Comparison of ENCODE assay signal across 17 cellular contexts in the genomic region with DNA sequence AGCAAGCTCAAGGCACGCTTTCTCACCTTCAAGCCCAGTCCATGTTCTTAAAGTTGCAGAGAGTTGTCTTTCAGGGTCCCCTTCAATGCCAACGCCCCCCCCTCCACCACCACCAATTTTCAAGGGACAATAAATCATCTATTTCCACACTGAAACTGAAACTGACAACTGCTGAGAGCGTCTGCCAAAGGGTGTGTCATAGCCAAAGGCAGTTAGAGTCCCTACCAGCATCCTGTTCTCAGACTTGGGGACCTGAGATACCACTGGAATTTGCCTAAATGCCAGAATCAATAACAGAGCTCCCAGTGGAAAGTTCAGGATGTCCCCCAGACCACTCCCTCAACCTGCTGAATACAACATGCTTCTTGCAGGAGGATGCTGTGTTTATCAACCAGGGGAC.
DNase-seq lines count a peak whose midpoint lies in the region; ATAC-seq and TF ChIP-seq lines count a peak whose summit lies in the region.
"Had no signal": no experiment of that assay in that cellular context is flagged by ENCODE, and none has a peak within 500 bp of the region (broad histone marks: within the 10 kb centered on the region; RNA-seq: fewer than 3 reads in every experiment).

No MANE protein-coding gene starts in this region.

- no peaks in the 10 kb centered on the region for H3K4me1 Mint-ChIP-seq in activated CD4-positive, alpha-beta T cell treated with anti-CD3 and anti-CD28 coated beads, Interleukin-2, amount 10 ng/mL, durations not matched to agents 7 days and 5 days
- H3K4me1 Mint-ChIP-seq: CD4-positive, alpha-beta memory T cell had no signal

- H3K27ac ChIP-seq in RWPE2 (ENCODE audit: poor library complexity, severe bottlenecking) = peak overlapping the region; percentile 45
- H3K27ac ChIP-seq: heart right ventricle, suprapubic skin had no signal

- no peak overlapping the region for H3K4me3 Mint-ChIP-seq in activated CD4-positive, alpha-beta T cell treated with anti-CD3 and anti-CD28 coated beads, Interleukin-2, amount 10 ng/mL, durations not matched to agents 7 days and 5 days
- H3K4me3 Mint-ChIP-seq: activated T-helper 1 cell treated with anti-CD3 and anti-CD28 coated beads, Interleukin-12 subunit alpha, Interleukin-12 subunit beta, Interleukin-2, Interleukin-4 antibody, amounts not matched to agents 30 ng/mL and 10 ng/mL and 1 ng/mL, durations not matched to agents 14 hours and 24 hours and 36 hours; brain; CD4-positive, alpha-beta memory T cell; effector memory CD8-positive, alpha-beta T cell had no signal

- no peaks in the 10 kb centered on the region for H3K9me3 ChIP-seq in RWPE2 (ENCODE audit: severe bottlenecking)
- H3K9me3 ChIP-seq: heart right ventricle, suprapubic skin had no signal

- no peak for TF ChIP-seq CTCF in RWPE2 (IDR thresholded peaks at IDR 0.05; ENCODE audit: poor library complexity, severe bottlenecking)

- H3K9me3 Mint-ChIP-seq in activated CD4-positive, alpha-beta T cell treated with anti-CD3 and anti-CD28 coated beads, Interleukin-2, amount 10 ng/mL, durations not matched to agents 7 days and 5 days = peaks cover 3% of the 10 kb centered on the region

- TF ChIP-seq POLR2A in erythroblast (IDR thresholded peaks at IDR 0.05; ENCODE audit: low read length) = no peak

- H3K27me3 Mint-ChIP-seq in activated CD4-positive, alpha-beta T cell treated with anti-CD3 and anti-CD28 coated beads, Interleukin-2, amount 10 ng/mL, durations not matched to agents 7 days and 5 days = no peaks in the 10 kb centered on the region
- H3K27me3 Mint-ChIP-seq: brain; CD4-positive, alpha-beta memory T cell; effector memory CD8-positive, alpha-beta T cell had no signal

- DNase-seq in RWPE2 (ENCODE audit: low spot score) (no peak), islet precursor cell (peak; percentile 47), erythroblast (lab: John Stamatoyannopoulos, UW) (no peak), kidney glomerular epithelial cell (lab: John Stamatoyannopoulos, UW) (no peak), H4 (ENCODE audit: low spot score) (no peak)
- no peak for DNase-seq in activated CD4-positive, alpha-beta T cell treated with anti-CD3 and anti-CD28 coated beads, Interleukin-2, amount 10 ng/mL, durations not matched to agents 7 days and 5 days
- DNase-seq: CD4-positive, alpha-beta memory T cell; effector memory CD8-positive, alpha-beta T cell; heart right ventricle; small intestine; T-helper 1 cell had no signal

- POLR2A ChIA-PET in activated CD4-positive, alpha-beta T cell treated with anti-CD3 and anti-CD28 coated beads, Interleukin-2, amount 10 ng/mL, durations not matched to agents 7 days and 5 days (lab: Charles Lee) = no interaction called here

- H3K36me3 ChIP-seq in RWPE2 (ENCODE audit: low read depth) = no peaks in the 10 kb centered on the region
- H3K36me3 ChIP-seq: heart right ventricle, suprapubic skin had no signal

- no peaks in the 10 kb centered on the region for H3K36me3 Mint-ChIP-seq in activated CD4-positive, alpha-beta T cell treated with anti-CD3 and anti-CD28 coated beads, Interleukin-2, amount 10 ng/mL, durations not matched to agents 7 days and 5 days (ENCODE audit: low read depth)
- H3K36me3 Mint-ChIP-seq: brain; CD4-positive, alpha-beta memory T cell had no signal

- no peak overlapping the region for H3K4me3 ChIP-seq in RWPE2 (ENCODE audit: severe bottlenecking)
- H3K4me3 ChIP-seq: heart right ventricle, lung, suprapubic skin had no signal

- ATAC-seq in GM18502 (IDR thresholded peaks at IDR 0.05; ENCODE audit: poor library complexity, unreplicated experiment) (peak; percentile 73), HG03175 (IDR thresholded peaks at IDR 0.05; ENCODE audit: unreplicated experiment) (peak; percentile 69), RWPE2 (ENCODE audit: low read depth) (peak; percentile 52)
- ATAC-seq: effector memory CD8-positive, alpha-beta T cell; heart right ventricle had no signal

- CTCF ChIA-PET in activated CD4-positive, alpha-beta T cell treated with anti-CD3 and anti-CD28 coated beads, Interleukin-2, amount 10 ng/mL, durations not matched to agents 7 days and 5 days (lab: Charles Lee) = no interaction called here

- H3K4me1 ChIP-seq in RWPE2 (ENCODE audit: insufficient read depth, poor library complexity, severe bottlenecking) = peaks cover 33% of the 10 kb centered on the region
- H3K4me1 ChIP-seq: heart right ventricle had no signal

- H3K27ac Mint-ChIP-seq in activated CD4-positive, alpha-beta T cell treated with anti-CD3 and anti-CD28 coated beads, Interleukin-2, amount 10 ng/mL, durations not matched to agents 7 days and 5 days = no peak overlapping the region
- H3K27ac Mint-ChIP-seq: activated T-helper 1 cell treated with anti-CD3 and anti-CD28 coated beads, Interleukin-12 subunit alpha, Interleukin-12 subunit beta, Interleukin-2, Interleukin-4 antibody, amounts not matched to agents 30 ng/mL and 10 ng/mL and 1 ng/mL, durations not matched to agents 14 hours and 24 hours and 36 hours; CD4-positive, alpha-beta memory T cell; effector memory CD8-positive, alpha-beta T cell had no signal

- no peaks in the 10 kb centered on the region for H3K27me3 ChIP-seq in RWPE2 (ENCODE audit: insufficient read depth, poor library complexity, severe bottlenecking)
- H3K27me3 ChIP-seq: heart right ventricle, suprapubic skin had no signal
